1 cellular context compared by ENCODE assay signal in the genomic region with DNA sequence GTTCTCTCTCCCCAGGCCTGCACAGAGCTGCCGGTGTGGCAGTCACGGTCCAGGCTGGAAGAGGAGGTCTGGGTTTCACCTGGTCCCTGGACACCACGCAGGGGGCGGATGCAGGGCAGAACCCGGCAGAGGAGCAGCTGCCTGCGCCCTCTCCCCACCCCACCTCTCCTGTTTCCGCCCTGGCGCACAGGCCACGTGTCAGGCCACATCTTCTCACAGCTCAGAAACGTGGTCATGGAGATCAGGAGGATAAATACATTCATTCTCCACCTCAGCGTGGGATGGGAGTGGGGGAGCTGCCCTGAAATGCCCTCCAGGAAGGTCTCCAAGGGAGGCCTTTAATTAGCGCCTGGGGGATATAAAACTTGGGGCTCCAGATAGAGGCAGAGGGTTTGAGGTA.
TF ChIP-seq lines count a peak whose summit lies in the region.

No MANE protein-coding gene starts in this region.

TF ChIP-seq in K562, 482 proteins besides CTCF, POLR2A, EP300 and RAD21 (continued from another document):
- TF ChIP-seq, protein P1, sequence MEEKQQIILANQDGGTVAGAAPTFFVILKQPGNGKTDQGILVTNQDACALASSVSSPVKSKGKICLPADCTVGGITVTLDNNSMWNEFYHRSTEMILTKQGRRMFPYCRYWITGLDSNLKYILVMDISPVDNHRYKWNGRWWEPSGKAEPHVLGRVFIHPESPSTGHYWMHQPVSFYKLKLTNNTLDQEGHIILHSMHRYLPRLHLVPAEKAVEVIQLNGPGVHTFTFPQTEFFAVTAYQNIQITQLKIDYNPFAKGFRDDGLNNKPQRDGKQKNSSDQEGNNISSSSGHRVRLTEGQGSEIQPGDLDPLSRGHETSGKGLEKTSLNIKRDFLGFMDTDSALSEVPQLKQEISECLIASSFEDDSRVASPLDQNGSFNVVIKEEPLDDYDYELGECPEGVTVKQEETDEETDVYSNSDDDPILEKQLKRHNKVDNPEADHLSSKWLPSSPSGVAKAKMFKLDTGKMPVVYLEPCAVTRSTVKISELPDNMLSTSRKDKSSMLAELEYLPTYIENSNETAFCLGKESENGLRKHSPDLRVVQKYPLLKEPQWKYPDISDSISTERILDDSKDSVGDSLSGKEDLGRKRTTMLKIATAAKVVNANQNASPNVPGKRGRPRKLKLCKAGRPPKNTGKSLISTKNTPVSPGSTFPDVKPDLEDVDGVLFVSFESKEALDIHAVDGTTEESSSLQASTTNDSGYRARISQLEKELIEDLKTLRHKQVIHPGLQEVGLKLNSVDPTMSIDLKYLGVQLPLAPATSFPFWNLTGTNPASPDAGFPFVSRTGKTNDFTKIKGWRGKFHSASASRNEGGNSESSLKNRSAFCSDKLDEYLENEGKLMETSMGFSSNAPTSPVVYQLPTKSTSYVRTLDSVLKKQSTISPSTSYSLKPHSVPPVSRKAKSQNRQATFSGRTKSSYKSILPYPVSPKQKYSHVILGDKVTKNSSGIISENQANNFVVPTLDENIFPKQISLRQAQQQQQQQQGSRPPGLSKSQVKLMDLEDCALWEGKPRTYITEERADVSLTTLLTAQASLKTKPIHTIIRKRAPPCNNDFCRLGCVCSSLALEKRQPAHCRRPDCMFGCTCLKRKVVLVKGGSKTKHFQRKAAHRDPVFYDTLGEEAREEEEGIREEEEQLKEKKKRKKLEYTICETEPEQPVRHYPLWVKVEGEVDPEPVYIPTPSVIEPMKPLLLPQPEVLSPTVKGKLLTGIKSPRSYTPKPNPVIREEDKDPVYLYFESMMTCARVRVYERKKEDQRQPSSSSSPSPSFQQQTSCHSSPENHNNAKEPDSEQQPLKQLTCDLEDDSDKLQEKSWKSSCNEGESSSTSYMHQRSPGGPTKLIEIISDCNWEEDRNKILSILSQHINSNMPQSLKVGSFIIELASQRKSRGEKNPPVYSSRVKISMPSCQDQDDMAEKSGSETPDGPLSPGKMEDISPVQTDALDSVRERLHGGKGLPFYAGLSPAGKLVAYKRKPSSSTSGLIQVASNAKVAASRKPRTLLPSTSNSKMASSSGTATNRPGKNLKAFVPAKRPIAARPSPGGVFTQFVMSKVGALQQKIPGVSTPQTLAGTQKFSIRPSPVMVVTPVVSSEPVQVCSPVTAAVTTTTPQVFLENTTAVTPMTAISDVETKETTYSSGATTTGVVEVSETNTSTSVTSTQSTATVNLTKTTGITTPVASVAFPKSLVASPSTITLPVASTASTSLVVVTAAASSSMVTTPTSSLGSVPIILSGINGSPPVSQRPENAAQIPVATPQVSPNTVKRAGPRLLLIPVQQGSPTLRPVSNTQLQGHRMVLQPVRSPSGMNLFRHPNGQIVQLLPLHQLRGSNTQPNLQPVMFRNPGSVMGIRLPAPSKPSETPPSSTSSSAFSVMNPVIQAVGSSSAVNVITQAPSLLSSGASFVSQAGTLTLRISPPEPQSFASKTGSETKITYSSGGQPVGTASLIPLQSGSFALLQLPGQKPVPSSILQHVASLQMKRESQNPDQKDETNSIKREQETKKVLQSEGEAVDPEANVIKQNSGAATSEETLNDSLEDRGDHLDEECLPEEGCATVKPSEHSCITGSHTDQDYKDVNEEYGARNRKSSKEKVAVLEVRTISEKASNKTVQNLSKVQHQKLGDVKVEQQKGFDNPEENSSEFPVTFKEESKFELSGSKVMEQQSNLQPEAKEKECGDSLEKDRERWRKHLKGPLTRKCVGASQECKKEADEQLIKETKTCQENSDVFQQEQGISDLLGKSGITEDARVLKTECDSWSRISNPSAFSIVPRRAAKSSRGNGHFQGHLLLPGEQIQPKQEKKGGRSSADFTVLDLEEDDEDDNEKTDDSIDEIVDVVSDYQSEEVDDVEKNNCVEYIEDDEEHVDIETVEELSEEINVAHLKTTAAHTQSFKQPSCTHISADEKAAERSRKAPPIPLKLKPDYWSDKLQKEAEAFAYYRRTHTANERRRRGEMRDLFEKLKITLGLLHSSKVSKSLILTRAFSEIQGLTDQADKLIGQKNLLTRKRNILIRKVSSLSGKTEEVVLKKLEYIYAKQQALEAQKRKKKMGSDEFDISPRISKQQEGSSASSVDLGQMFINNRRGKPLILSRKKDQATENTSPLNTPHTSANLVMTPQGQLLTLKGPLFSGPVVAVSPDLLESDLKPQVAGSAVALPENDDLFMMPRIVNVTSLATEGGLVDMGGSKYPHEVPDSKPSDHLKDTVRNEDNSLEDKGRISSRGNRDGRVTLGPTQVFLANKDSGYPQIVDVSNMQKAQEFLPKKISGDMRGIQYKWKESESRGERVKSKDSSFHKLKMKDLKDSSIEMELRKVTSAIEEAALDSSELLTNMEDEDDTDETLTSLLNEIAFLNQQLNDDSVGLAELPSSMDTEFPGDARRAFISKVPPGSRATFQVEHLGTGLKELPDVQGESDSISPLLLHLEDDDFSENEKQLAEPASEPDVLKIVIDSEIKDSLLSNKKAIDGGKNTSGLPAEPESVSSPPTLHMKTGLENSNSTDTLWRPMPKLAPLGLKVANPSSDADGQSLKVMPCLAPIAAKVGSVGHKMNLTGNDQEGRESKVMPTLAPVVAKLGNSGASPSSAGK (IDR thresholded peaks at IDR 0.05): 0 out of 2 replicates have a peak, but pooled peaks have one; percentile 29
- TF ChIP-seq HDAC6 (IDR thresholded peaks at IDR 0.05; ENCODE audit: low read depth, low read length): no peak
